In genomic region chr10:77661100-77661499, GRCh38 we compare ENCODE assay signal across 16 cellular contexts. TPM values are rescaled to one million over a fixed set of nuclear protein-coding genes. Genes with fewer than 3 reads are reported as not detected.
DNase-seq lines count a peak whose midpoint lies in the region; ATAC-seq, FAIRE-seq and TF ChIP-seq lines count a peak whose summit lies in the region.
"Had no signal": no experiment of that assay in that cellular context is flagged by ENCODE, and none has a peak within 500 bp of the region (broad histone marks: within the 10 kb centered on the region; RNA-seq: fewer than 3 reads in every experiment).

No MANE protein-coding gene starts in this region.

- no TSS peak for BruUV-seq in IMR-90 (replicated peaks; lab: Mats Ljungman, UMichigan)
- BruUV-seq in GM12878 (replicated peaks; lab: Mats Ljungman, UMichigan): no TSS peak

- in situ Hi-C loops in IMR-90 (cut with MboI; ENCODE audit: low sequenced_read_pairs): no loop called here
- in situ Hi-C loops in GM12878 (cut with MboI): no loop called here

- no peak overlapping the region for H3K4me3 Mint-ChIP-seq in GM23338

- TF ChIP-seq CTCF in GM23338 (conservative IDR thresholded peaks at IDR 0.05; ENCODE audit: low read depth in 2 of 2) (peak; percentile 20 to 48; a peak in 3 of 4 replicates), IMR-90 (conservative IDR thresholded peaks at IDR 0.05; ENCODE audit: low read depth, low read length) (no peak), GM12878 (IDR thresholded peaks at IDR 0.05 in 2 of 3, conservative IDR thresholded peaks at IDR 0.05 in 1 of 3; ENCODE audit: control insufficient read depth in 2 of 3, extremely low read depth in 1 of 3, insufficient read depth in 1 of 3, low read depth in 3 of 3, low read length in 3 of 3) (no peak), tibial nerve (IDR thresholded peaks at IDR 0.05) (no peak)

- no peak overlapping the region for H3K27ac ChIP-seq in GM23338 (ENCODE audit: low read depth)
- H3K27ac ChIP-seq in IMR-90 (ENCODE audit: insufficient read depth, low read length): no peak overlapping the region
- no peak overlapping the region for H3K27ac ChIP-seq in GM12878 (ENCODE audit: control insufficient read depth, insufficient read depth)
- no peak overlapping the region for H3K27ac ChIP-seq in tibial nerve

- CTCF ChIA-PET in IMR-90 (lab: Yijun Ruan, JAX) (no interaction called here), GM12878 (lab: Yijun Ruan, JAX) (interaction anchor here (1.1 to 6.5 kb wide), 3 partner anchors 20 to 56 kb away, joined by 3 to 56 read pairs (median 3); no protein-coding TSS in a partner anchor)

- no peak overlapping the region for H3K56ac ChIP-seq in IMR-90 (ENCODE audit: extremely low read depth, insufficient read depth, low read length)

- no peak overlapping the region for H3K4me2 ChIP-seq in GM23338
- no peak overlapping the region for H3K4me2 ChIP-seq in IMR-90 (ENCODE audit: low read depth, low read length)
- no peak overlapping the region for H3K4me2 ChIP-seq in GM12878 (ENCODE audit: control insufficient read depth, insufficient read depth)

- H2BK15ac ChIP-seq in IMR-90 (ENCODE audit: low read depth, low read length): 0 out of 3 replicates have a peak overlapping the region, but pooled peaks have one; percentile 19

- ATAC-seq in GM23338 (peak; percentile 72), IMR-90 (ENCODE audit: low read depth) (no peak), GM12878 (peak; percentile 30; the same call in 1 of the 3 replicates)
- ATAC-seq: SK-N-SH treated with all-trans-retinoic acid at 6 μM for 48 hours had no signal

- TF ChIP-seq EP300 in GM12878 (IDR thresholded peaks at IDR 0.05; ENCODE audit: borderline replicate concordance in 1 of 2, control insufficient read depth in 1 of 2, low read depth in 2 of 2, low read length in 2 of 2): no peak
- TF ChIP-seq EP300 in tibial nerve (IDR thresholded peaks at IDR 0.05): no peak

- SMC1A ChIA-PET in GM12878 (lab: Charles Lee; ENCODE audit: uncharacterized antibody, unreplicated experiment): interaction anchor here (0.9 to 2.6 kb wide), 2 partner anchors 10 to 14 kb away, joined by 4 to 10 read pairs; no protein-coding TSS in a partner anchor

- H4K5ac ChIP-seq in IMR-90 (ENCODE audit: low read depth, low read length): no peak overlapping the region

- 0 out of 2 replicates have a peak, but pooled peaks cover 7% of the 10 kb centered on the region for H3K36me3 ChIP-seq in GM23338 (ENCODE audit: insufficient read depth)
- H3K36me3 ChIP-seq in IMR-90 (ENCODE audit: control insufficient read depth, insufficient read depth, low read length): no peaks in the 10 kb centered on the region
- H3K36me3 ChIP-seq in GM12878 (ENCODE audit: control insufficient read depth in 2 of 2, insufficient read depth in 2 of 2, low read length in 1 of 2): no peaks in the 10 kb centered on the region; a peak in 1 of 4 replicates
- no peaks in the 10 kb centered on the region for H3K36me3 ChIP-seq in tibial nerve
- H3K36me3 ChIP-seq: BE2C had no signal

- H3K9me3 ChIP-seq in IMR-90 (ENCODE audit: control insufficient read depth, insufficient read depth, low read length) (peaks cover 7% of the 10 kb centered on the region), GM12878 (replicated peaks; ENCODE audit: control insufficient read depth, insufficient read depth, low read length) (peaks cover 16% of the 10 kb centered on the region; the same call in 2 of the 3 replicates), tibial nerve (peaks cover 0 to 10% (median 0%) of the 10 kb centered on the region in 4 donors)
- H3K9me3 ChIP-seq: BE2C had no signal

- H3K18ac ChIP-seq in IMR-90 (ENCODE audit: low read depth, low read length): no peak overlapping the region; the same call in 1 of the 2 replicates

- TF ChIP-seq POLR2A in IMR-90 (IDR thresholded peaks at IDR 0.05; ENCODE audit: low read depth, low read length) (no peak), GM12878 (IDR thresholded peaks at IDR 0.05; ENCODE audit: low read depth, low read length) (no peak), tibial nerve (IDR thresholded peaks at IDR 0.05) (no peak)

- POLR2A ChIA-PET in IMR-90 (lab: Charles Lee; ENCODE audit: unreplicated experiment) (no interaction called here), GM12878 (lab: Charles Lee) (no interaction called here)

- no peak overlapping the region for H3K4ac ChIP-seq in IMR-90 (ENCODE audit: low read depth, low read length)

- no peak overlapping the region for H2BK5ac ChIP-seq in IMR-90 (ENCODE audit: low read depth, low read length, poor library complexity, severe bottlenecking)

- peaks cover 3% of the 10 kb centered on the region; the same call in 1 of the 2 replicates for H3K9me2 ChIP-seq in GM23338 (ENCODE audit: insufficient read depth)

- peaks cover 3% of the 10 kb centered on the region for H3K27me3 Mint-ChIP-seq in GM23338 (ENCODE audit: insufficient read depth, low read depth, poor library complexity)

- no peak overlapping the region for H2AK9ac ChIP-seq in IMR-90 (replicated peaks; ENCODE audit: low read depth, low read length, poor library complexity)

- H3K27ac Mint-ChIP-seq in GM23338: no peak overlapping the region
- H3K27ac Mint-ChIP-seq: CD8-positive, alpha-beta memory T cell had no signal

- dilution Hi-C loops in IMR-90 (cut with HindIII; ENCODE audit: low sequenced_read_pairs, unreplicated experiment): no loop called here

- intact Hi-C loops in IMR-90 (cut with micrococcal nuclease): loop anchor here (5.0 kb wide), 1 partner anchor 41 kb away; no protein-coding TSS in a partner anchor
- intact Hi-C loops in GM12878 (cut with micrococcal nuclease; ENCODE audit: unreplicated experiment): no loop called here

- no peak overlapping the region for H2BK120ac ChIP-seq in IMR-90 (ENCODE audit: low read depth, low read length)

- no peak overlapping the region for H4K8ac ChIP-seq in IMR-90 (ENCODE audit: low read depth in 2 of 2, low read length in 2 of 2)

- H3K4me1 ChIP-seq in GM23338 (ENCODE audit: insufficient read depth) (no peaks in the 10 kb centered on the region), IMR-90 (ENCODE audit: control insufficient read depth, insufficient read depth, low read length) (peaks cover 4% of the 10 kb centered on the region; the same call in 1 of the 2 replicates), GM12878 (ENCODE audit: control insufficient read depth, insufficient read depth, low read length) (no peaks in the 10 kb centered on the region), tibial nerve (peaks cover 0 to 27% (median 0%) of the 10 kb centered on the region in 4 donors)
- H3K4me1 ChIP-seq: BE2C had no signal

- H3K9ac ChIP-seq in IMR-90 (ENCODE audit: low read depth, low read length) (no peak overlapping the region), GM12878 (ENCODE audit: control insufficient read depth, insufficient read depth, low read length) (no peak overlapping the region)

- H2BK20ac ChIP-seq in IMR-90 (ENCODE audit: low read depth, low read length): no peak overlapping the region

- H3K14ac ChIP-seq in IMR-90 (replicated peaks; ENCODE audit: low read depth, low read length): no peak overlapping the region

- H3K4me1 Mint-ChIP-seq in GM23338: no peaks in the 10 kb centered on the region; the same call in 1 of the 3 replicates
- H3K4me1 Mint-ChIP-seq: CD8-positive, alpha-beta memory T cell had no signal

- H3K79me2 ChIP-seq in GM23338 (replicated peaks; ENCODE audit: insufficient read depth) (no peaks in the 10 kb centered on the region), GM12878 (ENCODE audit: control insufficient read depth, insufficient read depth, low read length) (no peaks in the 10 kb centered on the region)

- H3K9me3 Mint-ChIP-seq in GM23338: peaks cover 25% of the 10 kb centered on the region

- WGBS in IMR-90 (ENCODE audit: extremely low coverage in 2 of 2, insufficient read length in 1 of 2), 2 experiments: no CpG with 5 or more reads among the region's 3 CpGs
- 40% methylated on average over 3 of the region's 3 CpGs for WGBS in GM12878 (ENCODE audit: insufficient coverage, insufficient replicate concordance, low lambda C conversion rate, missing lambda C conversion rate)
- WGBS in tibial nerve, 2 donors: 66 to 77% methylated on average over 3 of the region's 3 CpGs

- no peak for FAIRE-seq in GM12878 (lab: Jason Lieb, UNC)

- H3K4me3 ChIP-seq in GM23338 (no peak overlapping the region), IMR-90 (ENCODE audit: insufficient read depth, low read depth, low read length) (no peak overlapping the region), GM12878 (no peak overlapping the region), tibial nerve (no peak overlapping the region)

- no peaks in the 10 kb centered on the region for H3F3A ChIP-seq in GM23338 (replicated peaks; ENCODE audit: low read depth)

- H3K9me1 ChIP-seq in IMR-90 (ENCODE audit: insufficient read depth, low read length): no peaks in the 10 kb centered on the region

- no peak overlapping the region for H4K91ac ChIP-seq in IMR-90 (ENCODE audit: insufficient read depth, low read depth, low read length)

- no peaks in the 10 kb centered on the region for H3K79me1 ChIP-seq in IMR-90 (ENCODE audit: low read depth in 1 of 2, low read length in 2 of 2)

- H3K23ac ChIP-seq in IMR-90 (ENCODE audit: low read depth, low read length): no peak overlapping the region

- no peak overlapping the region for H2AK5ac ChIP-seq in IMR-90 (ENCODE audit: low read depth, low read length)

- DNase-seq in GM23338 (ENCODE audit: low spot score) (peak; percentile 51), IMR-90 (no peak), GM12878 (ENCODE audit: low read depth, low spot score) (no peak), left kidney (ENCODE audit: low read depth, low spot score) (peak; percentile 34), tibial nerve (ENCODE audit: low spot score in 2 of 2) (no peak), NCI-H1694 treated with DMSO at 0.1 percent for 48 hours (lab: John Stamatoyannopoulos, UW) (no peak)
- DNase-seq in stimulated activated CD4-positive, alpha-beta T cell treated with anti-CD3 and anti-CD28 coated beads, Interleukin-12 subunit alpha, Interleukin-12 subunit beta, amount 100 ng/mL, for 4 hours: no peak
- DNase-seq: BE2C; CD8-positive, alpha-beta memory T cell; KBM-7; NCI-H1048; NCI-H1930; NCI-H2171 treated with DMSO at 0.1 percent for 48 hours; NCI-H510A treated with DMSO at 0.1 percent for 48 hours; Right ventricle myocardium superior had no signal

- TF ChIP-seq RAD21 in IMR-90 (IDR thresholded peaks at IDR 0.05; ENCODE audit: low read length): no peak
- TF ChIP-seq RAD21 in GM12878 (IDR thresholded peaks at IDR 0.05; ENCODE audit: insufficient read depth, low read depth, low read length): 0 out of 2 replicates have a peak, but pooled peaks have one; percentile 27

- RAD21 ChIA-PET in GM12878 (lab: Charles Lee; ENCODE audit: unreplicated experiment): interaction anchor here (0.9 to 2.1 kb wide), 2 partner anchors 50 kb away, joined by 4 to 11 read pairs; no protein-coding TSS in a partner anchor

- H4K20me1 ChIP-seq in GM23338 (replicated peaks; ENCODE audit: insufficient read depth) (no peaks in the 10 kb centered on the region), IMR-90 (ENCODE audit: insufficient read depth, low read length) (no peaks in the 10 kb centered on the region), GM12878 (ENCODE audit: control insufficient read depth, insufficient read depth) (no peaks in the 10 kb centered on the region)

- H3K27me3 ChIP-seq in GM23338 (ENCODE audit: insufficient read depth) (no peaks in the 10 kb centered on the region), IMR-90 (ENCODE audit: control insufficient read depth, insufficient read depth, low read length) (peaks cover 8% of the 10 kb centered on the region), GM12878 (replicated peaks in 1 of 2; ENCODE audit: control insufficient read depth in 2 of 2, insufficient read depth in 2 of 2, low read length in 1 of 2) (no peaks in the 10 kb centered on the region), tibial nerve (no peaks in the 10 kb centered on the region)
- H3K27me3 ChIP-seq: BE2C had no signal

- no peak overlapping the region for H2AFZ ChIP-seq in GM23338
- H2AFZ ChIP-seq in IMR-90 (replicated peaks; ENCODE audit: low read length, poor library complexity): no peak overlapping the region
- no peak overlapping the region for H2AFZ ChIP-seq in GM12878 (ENCODE audit: control insufficient read depth, low read depth, low read length)

- peaks cover 25% of the 10 kb centered on the region; the same call in 2 of the 3 replicates for H3K36me3 Mint-ChIP-seq in GM23338 (ENCODE audit: low read depth)
- H3K36me3 Mint-ChIP-seq: CD8-positive, alpha-beta memory T cell had no signal

RNA-seq across cellular contexts. Expression of gene KCNMA1, which starts 23.5 kb away (rescaled TPM):
- total RNA-seq in GM23338 (2014; rRNA removed; shearing (Covaris generic)): 8.2 and 8.9 TPM in 2 replicates
- 8.7 and 9.0 TPM in 2 replicates for polyA plus RNA-seq in GM23338 (2016; fragmentation: Nextera tagmentation; extraction: Ambion mirVana)
- 24.7 and 25.6 TPM in 2 replicates for total RNA-seq in IMR-90 (2012; rRNA removed)
- 29.6 and 31.7 TPM in 2 replicates for polyA plus RNA-seq in IMR-90 (2012; rRNA removed)
- 25.2 and 29.3 TPM in 2 replicates for polyA plus RNA-seq in IMR-90 (2012; cell fraction: cytosol; rRNA removed)
- polyA plus RNA-seq in IMR-90 (2012; cell fraction: nucleus; rRNA removed; ENCODE audit: low replicate concordance): 39.9 and 48.3 TPM in 2 replicates
- 131 and 133 TPM in 2 replicates for total RNA-seq in GM12878 (2013; cell fraction: nucleolus; rRNA removed)
- 17.9 and 19.1 TPM in 2 replicates for total RNA-seq in GM12878 (2014; rRNA removed)
- 20.0 and 22.4 TPM in 2 replicates for total RNA-seq in GM12878 (2014; rRNA removed; fragmentation: Illumina TruSeq; extraction: Trizol)
- total RNA-seq in GM12878 (2021): 35.6 and 37.0 TPM in 2 replicates
- polyA plus RNA-seq in GM12878 (2011; ENCODE audit: low read depth): 2.5 TPM
- 7.4 and 10.6 TPM in 2 replicates for polyA plus RNA-seq in GM12878 (2011; rRNA removed)
- polyA plus RNA-seq in GM12878 (2011; cell fraction: cytosol; rRNA removed): 9.8 and 10.7 TPM in 2 replicates
- polyA plus RNA-seq in GM12878 (2011; cell fraction: nucleus; rRNA removed): 25.2 and 26.9 TPM in 2 replicates
- polyA plus RNA-seq in GM12878 (2012): 2.5 and 2.8 TPM in 2 replicates
- polyA plus RNA-seq in GM12878 (2014; fragmentation: Illumina TruSeq; extraction: Trizol): 22.5 and 28.1 TPM in 2 replicates
- 10 to 100 TPM in 1 of 2 experiments, 1 to 10 TPM in 1; 8.5 to 14.0 TPM for polyA plus RNA-seq in GM12878 (2014; fragmentation: Nextera tagmentation; extraction: Ambion mirVana)
- 40.7 and 48.2 TPM in 2 replicates for polyA plus RNA-seq in GM12878 (2014; rRNA removed)
- polyA plus RNA-seq in GM12878 (2016; fragmentation: Nextera tagmentation; extraction: Ambion mirVana): 10 to 100 TPM; 72.5 to 77.0 TPM
- polyA minus RNA-seq in GM12878 (2011; rRNA and poly(A)+ RNA removed): 39.1 and 39.8 TPM in 2 replicates
- polyA minus RNA-seq in GM12878 (2011; cell fraction: cytosol; rRNA and poly(A)+ RNA removed): 2.8 and 4.3 TPM in 2 replicates
- 48.6 and 74.1 TPM in 2 replicates for polyA minus RNA-seq in GM12878 (2011; cell fraction: nucleus; rRNA and poly(A)+ RNA removed)
- total RNA-seq in tibial nerve: 10 to 100 TPM; 10.2 to 19.9 (median 13.7) TPM
- polyA plus RNA-seq: CD8-positive, alpha-beta memory T cell had no signal

Comparison
In these comparisons a context has a peak if more than half of its experiments do, and no peak if none do; other contexts are left out.
1. DNase-seq: peak in GM23338 (single experiment) and left kidney (single experiment); none in IMR-90 (single experiment), GM12878 (single experiment), tibial nerve (0 of 2), NCI-H1694 treated with DMSO at 0.1 percent for 48 hours (single experiment) and stimulated activated CD4-positive, alpha-beta T cell treated with anti-CD3 and anti-CD28 coated beads, Interleukin-12 subunit alpha, Interleukin-12 subunit beta, amount 100 ng/mL, for 4 hours (single experiment).
2. CTCF ChIP-seq: peak in GM23338 (2 of 2); none in IMR-90 (single experiment), GM12878 (0 of 3) and tibial nerve (0 of 5).